Comparison of ENCODE assay signal across 26 cellular contexts in genomic region chr12:12801649-12802048, GRCh38. TPM values are rescaled to one million over a fixed set of nuclear protein-coding genes. Genes with fewer than 3 reads are reported as not detected.
DNase-seq lines count a peak whose midpoint lies in the region; ATAC-seq and TF ChIP-seq lines count a peak whose summit lies in the region.
"Had no signal": no experiment of that assay in that cellular context is flagged by ENCODE, and none has a peak within 500 bp of the region (broad histone marks: within the 10 kb centered on the region; RNA-seq: fewer than 3 reads in every experiment).

No MANE protein-coding gene starts in this region.

- H3K4me2 ChIP-seq in mesendoderm (ENCODE audit: low read length) = no peak overlapping the region

- H3K27ac Mint-ChIP-seq in Calu3 (ENCODE audit: unreplicated experiment) = peak overlapping the region; percentile 97

- H4K5ac ChIP-seq in mesendoderm (ENCODE audit: low read length) = no peak overlapping the region

- H3K9ac ChIP-seq in mesendoderm (ENCODE audit: low read length) = no peak overlapping the region

- H3K27ac ChIP-seq in foreskin keratinocyte = peak overlapping the region; percentile 43
- no peak overlapping the region for H3K27ac ChIP-seq in mesendoderm (ENCODE audit: low read depth, low read length)
- H3K27ac ChIP-seq: left lung, Peyer's patch, SK-N-MC, upper lobe of right lung had no signal

- H2BK15ac ChIP-seq in mesendoderm (replicated peaks; ENCODE audit: low read depth) = no peak overlapping the region

- WGBS in mesendoderm (ENCODE audit: extremely low coverage, insufficient coverage, low lambda C conversion rate) = no CpG with 5 or more reads among the region's 4 CpGs

- DNase-seq in Calu3 (no peak), SK-MEL-5 (ENCODE audit: low read depth, low spot score) (peak; percentile 37), foreskin keratinocyte (no peak), globus pallidus (ENCODE audit: low spot score) (no peak), Right ventricle myocardium superior (no peak), mesendoderm (no peak), Kasumi-1 (lab: John Stamatoyannopoulos, UW) (no peak)
- DNase-seq: activated CD4-positive, alpha-beta T cell treated with anti-CD3 and anti-CD28 coated beads, Interleukin-2, amount 50 U/mL, for 1 hour; CD8-positive, alpha-beta T cell; H7; hippocampal formation; Karpas-422; left lung; midbrain; naive thymus-derived CD8-positive, alpha-beta T cell; NCI-H1105; NCI-H2029; NCI-H345; NCI-H774; Peyer's patch; substantia nigra; upper lobe of right lung had no signal

- H3K36me3 Mint-ChIP-seq in Calu3 (ENCODE audit: insufficient read depth, unreplicated experiment) = peaks cover 38% of the 10 kb centered on the region
- H3K36me3 Mint-ChIP-seq: CD8-positive, alpha-beta T cell; naive thymus-derived CD8-positive, alpha-beta T cell had no signal

- peaks cover 4% of the 10 kb centered on the region for H3K9me3 Mint-ChIP-seq in Calu3 (ENCODE audit: low read depth, unreplicated experiment)
- H3K9me3 Mint-ChIP-seq: CD8-positive, alpha-beta T cell; central memory CD8-positive, alpha-beta T cell; naive thymus-derived CD8-positive, alpha-beta T cell had no signal

- H3K4me3 Mint-ChIP-seq in Calu3 (ENCODE audit: low read depth, unreplicated experiment) = no peak overlapping the region
- H3K4me3 Mint-ChIP-seq: CD8-positive, alpha-beta T cell; central memory CD8-positive, alpha-beta T cell had no signal

- no peaks in the 10 kb centered on the region for H3K79me2 ChIP-seq in mesendoderm (ENCODE audit: control insufficient read depth, insufficient read depth, low read length)

- H2BK5ac ChIP-seq in mesendoderm (ENCODE audit: low read length) = no peak overlapping the region

- H2BK120ac ChIP-seq in mesendoderm (ENCODE audit: low read depth, low read length) = no peak overlapping the region

- H3K4ac ChIP-seq in mesendoderm (ENCODE audit: low read depth, low read length) = no peak overlapping the region

- TF ChIP-seq CTCF in Calu3 (IDR thresholded peaks at IDR 0.05; ENCODE audit: unreplicated experiment) = no peak
- no peak for TF ChIP-seq CTCF in foreskin keratinocyte (conservative IDR thresholded peaks at IDR 0.05)

- no peak overlapping the region for H4K8ac ChIP-seq in mesendoderm (ENCODE audit: low read depth, low read length)

- no peak overlapping the region for H3K4me3 ChIP-seq in mesendoderm (ENCODE audit: low read length)
- H3K4me3 ChIP-seq: left lung, Peyer's patch, SK-N-MC, skin epidermis, upper lobe of right lung had no signal

- H3K23ac ChIP-seq in mesendoderm (ENCODE audit: low read length) = no peak overlapping the region

- in situ Hi-C loops in SK-MEL-5 (cut with HindIII; ENCODE audit: low pct_unique_long_range_greater_than_20kb, low sequenced_read_pairs) = no loop called here

- CTCF ChIA-PET in Calu3 (lab: Charles Lee) = no interaction called here

- no peaks in the 10 kb centered on the region for H3K27me3 Mint-ChIP-seq in Calu3 (ENCODE audit: unreplicated experiment)
- H3K27me3 Mint-ChIP-seq: central memory CD8-positive, alpha-beta T cell; naive thymus-derived CD8-positive, alpha-beta T cell had no signal

- H3K4me1 Mint-ChIP-seq in Calu3 (ENCODE audit: low read depth, unreplicated experiment) = peaks cover 70% of the 10 kb centered on the region

- ATAC-seq in HG03432 (IDR thresholded peaks at IDR 0.05; ENCODE audit: unreplicated experiment) = peak; percentile 35
- ATAC-seq in foreskin keratinocyte = no peak
- ATAC-seq in Right ventricle myocardium superior (ENCODE audit: poor library complexity) = no peak
- ATAC-seq: CD8-positive, alpha-beta T cell; left lung; naive thymus-derived CD8-positive, alpha-beta T cell; upper lobe of right lung had no signal

- peaks cover 35% of the 10 kb centered on the region for H3K4me1 ChIP-seq in foreskin keratinocyte
- H3K4me1 ChIP-seq in mesendoderm (ENCODE audit: control insufficient read depth, low read depth, low read length) = no peaks in the 10 kb centered on the region

- intact Hi-C loops in Calu3 (cut with micrococcal nuclease; ENCODE audit: unreplicated experiment) = loop anchor here (5.0 to 10.0 kb wide), 4 partner anchors 36 to 393 kb away; partner anchors contain the start of gene EMP1
- intact Hi-C loops in Right ventricle myocardium superior (cut with DNase I) = no loop called here

- no peaks in the 10 kb centered on the region for H3K79me1 ChIP-seq in mesendoderm (ENCODE audit: low read length)

- no peak overlapping the region for H3K56ac ChIP-seq in mesendoderm (ENCODE audit: low read length)

- H3K36me3 ChIP-seq in mesendoderm (ENCODE audit: control insufficient read depth, insufficient read depth, low read length) = no peaks in the 10 kb centered on the region
- H3K36me3 ChIP-seq: left lung, Peyer's patch, upper lobe of right lung had no signal

- no TSS peak for BruUV-seq in Calu3 (replicated peaks; lab: Mats Ljungman, UMichigan)

- no peaks in the 10 kb centered on the region for H3K27me3 ChIP-seq in foreskin keratinocyte
- no peaks in the 10 kb centered on the region for H3K27me3 ChIP-seq in mesendoderm (ENCODE audit: insufficient read depth, low read length, poor library complexity)
- H3K27me3 ChIP-seq: left lung, Peyer's patch, upper lobe of right lung had no signal

- H3K18ac ChIP-seq in mesendoderm (ENCODE audit: low read length) = no peak overlapping the region

- H2AK5ac ChIP-seq in mesendoderm (ENCODE audit: low read length) = no peak overlapping the region

RNA-seq across cellular contexts. Expression of gene DDX47, which starts 11.5 kb away (rescaled TPM):
- 60.2 and 60.5 TPM in 2 replicates for total RNA-seq in Calu3 (2022)
- 93.1 and 102 TPM in 2 replicates for total RNA-seq in SK-MEL-5 (2014; rRNA removed; shearing (Covaris generic))
- 67.4 and 69.2 TPM in 2 replicates for polyA plus RNA-seq in SK-MEL-5 (2015; cell fraction: cytosol; rRNA removed)
- polyA plus RNA-seq in SK-MEL-5 (2015; cell fraction: nucleus; rRNA removed) = 144 and 165 TPM in 2 replicates
- total RNA-seq in foreskin keratinocyte = 65.7 and 73.9 TPM in 2 replicates
- 47.4 and 59.5 TPM in 2 replicates for polyA plus RNA-seq in foreskin keratinocyte
- total RNA-seq in Right ventricle myocardium superior = 24.9 TPM
- 76.8 TPM for polyA plus RNA-seq in mesendoderm (2013, experiment 1 of 2)
- polyA plus RNA-seq in mesendoderm (2013, experiment 2 of 2) = 77.5 TPM

RNA-seq across cellular contexts. Expression of gene APOLD1, which starts 16.2 kb away (rescaled TPM):
- total RNA-seq in Calu3 (2022) (5.2 and 5.3 TPM in 2 replicates), foreskin keratinocyte (0.61 and 0.63 TPM in 2 replicates), Right ventricle myocardium superior (18.8 TPM)
- 55.9 and 57.6 TPM in 2 replicates for total RNA-seq in SK-MEL-5 (2014; rRNA removed; shearing (Covaris generic))
- polyA plus RNA-seq in SK-MEL-5 (2015; cell fraction: cytosol; rRNA removed) = 15.4 and 19.8 TPM in 2 replicates
- polyA plus RNA-seq in SK-MEL-5 (2015; cell fraction: nucleus; rRNA removed) = 4.2 and 8.8 TPM in 2 replicates
- 0.13 and 0.26 TPM in 2 replicates for polyA plus RNA-seq in foreskin keratinocyte
- 0.34 TPM for polyA plus RNA-seq in mesendoderm (2013, experiment 1 of 2)
- polyA plus RNA-seq in mesendoderm (2013, experiment 2 of 2) = 0.41 TPM
